1 cellular context compared by ENCODE assay signal in the genomic region with DNA sequence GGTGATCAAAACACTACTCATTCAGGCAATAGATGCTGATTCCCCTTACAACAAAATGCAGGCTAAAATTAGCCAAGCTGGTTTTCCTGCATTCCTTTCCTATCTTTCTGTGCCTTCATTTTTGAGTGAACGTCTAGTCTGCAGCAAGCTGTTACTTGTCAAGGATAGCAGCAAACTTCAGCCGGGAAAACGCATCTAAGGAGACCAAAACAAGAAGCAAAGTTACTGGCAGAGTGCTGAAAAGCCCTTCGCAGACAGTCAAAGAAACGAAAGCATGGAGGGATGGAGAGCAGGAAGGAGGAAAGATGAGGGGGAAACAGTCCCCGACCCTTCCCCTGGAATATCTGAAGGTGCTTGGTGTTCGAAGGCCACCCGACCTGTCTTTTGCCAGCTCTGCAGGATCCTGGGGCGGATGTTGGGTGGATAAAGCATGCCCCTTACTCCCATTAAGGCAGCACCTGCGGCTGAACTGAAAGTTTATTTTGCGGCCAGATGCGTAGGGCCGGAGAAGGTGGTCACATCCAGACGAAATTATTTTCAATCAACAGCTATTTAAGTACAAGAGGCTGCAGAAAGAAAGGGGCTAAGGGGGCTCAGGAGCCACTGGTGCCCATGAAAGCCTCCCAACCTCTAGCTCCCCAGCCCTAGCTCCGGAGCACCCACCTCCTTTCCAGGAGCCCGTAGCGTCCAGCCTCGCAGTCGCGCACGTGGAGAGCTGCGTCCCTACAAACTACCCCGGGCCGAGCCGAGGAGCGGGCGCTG.
TF ChIP-seq lines count a peak whose summit lies in the region.

No MANE protein-coding gene starts in this region.

TF ChIP-seq in HepG2, 621 proteins besides CTCF, POLR2A, EP300 and RAD21 (continued from another document and continues in another):
- TF ChIP-seq, protein P1, sequence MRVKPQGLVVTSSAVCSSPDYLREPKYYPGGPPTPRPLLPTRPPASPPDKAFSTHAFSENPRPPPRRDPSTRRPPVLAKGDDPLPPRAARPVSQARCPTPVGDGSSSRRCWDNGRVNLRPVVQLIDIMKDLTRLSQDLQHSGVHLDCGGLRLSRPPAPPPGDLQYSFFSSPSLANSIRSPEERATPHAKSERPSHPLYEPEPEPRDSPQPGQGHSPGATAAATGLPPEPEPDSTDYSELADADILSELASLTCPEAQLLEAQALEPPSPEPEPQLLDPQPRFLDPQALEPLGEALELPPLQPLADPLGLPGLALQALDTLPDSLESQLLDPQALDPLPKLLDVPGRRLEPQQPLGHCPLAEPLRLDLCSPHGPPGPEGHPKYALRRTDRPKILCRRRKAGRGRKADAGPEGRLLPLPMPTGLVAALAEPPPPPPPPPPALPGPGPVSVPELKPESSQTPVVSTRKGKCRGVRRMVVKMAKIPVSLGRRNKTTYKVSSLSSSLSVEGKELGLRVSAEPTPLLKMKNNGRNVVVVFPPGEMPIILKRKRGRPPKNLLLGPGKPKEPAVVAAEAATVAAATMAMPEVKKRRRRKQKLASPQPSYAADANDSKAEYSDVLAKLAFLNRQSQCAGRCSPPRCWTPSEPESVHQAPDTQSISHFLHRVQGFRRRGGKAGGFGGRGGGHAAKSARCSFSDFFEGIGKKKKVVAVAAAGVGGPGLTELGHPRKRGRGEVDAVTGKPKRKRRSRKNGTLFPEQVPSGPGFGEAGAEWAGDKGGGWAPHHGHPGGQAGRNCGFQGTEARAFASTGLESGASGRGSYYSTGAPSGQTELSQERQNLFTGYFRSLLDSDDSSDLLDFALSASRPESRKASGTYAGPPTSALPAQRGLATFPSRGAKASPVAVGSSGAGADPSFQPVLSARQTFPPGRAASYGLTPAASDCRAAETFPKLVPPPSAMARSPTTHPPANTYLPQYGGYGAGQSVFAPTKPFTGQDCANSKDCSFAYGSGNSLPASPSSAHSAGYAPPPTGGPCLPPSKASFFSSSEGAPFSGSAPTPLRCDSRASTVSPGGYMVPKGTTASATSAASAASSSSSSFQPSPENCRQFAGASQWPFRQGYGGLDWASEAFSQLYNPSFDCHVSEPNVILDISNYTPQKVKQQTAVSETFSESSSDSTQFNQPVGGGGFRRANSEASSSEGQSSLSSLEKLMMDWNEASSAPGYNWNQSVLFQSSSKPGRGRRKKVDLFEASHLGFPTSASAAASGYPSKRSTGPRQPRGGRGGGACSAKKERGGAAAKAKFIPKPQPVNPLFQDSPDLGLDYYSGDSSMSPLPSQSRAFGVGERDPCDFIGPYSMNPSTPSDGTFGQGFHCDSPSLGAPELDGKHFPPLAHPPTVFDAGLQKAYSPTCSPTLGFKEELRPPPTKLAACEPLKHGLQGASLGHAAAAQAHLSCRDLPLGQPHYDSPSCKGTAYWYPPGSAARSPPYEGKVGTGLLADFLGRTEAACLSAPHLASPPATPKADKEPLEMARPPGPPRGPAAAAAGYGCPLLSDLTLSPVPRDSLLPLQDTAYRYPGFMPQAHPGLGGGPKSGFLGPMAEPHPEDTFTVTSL (CRISPR knock-in tag; IDR thresholded peaks at IDR 0.05; ENCODE audit: borderline replicate concordance): no peak
- TF ChIP-seq ZHX1 (CRISPR knock-in tag; IDR thresholded peaks at IDR 0.05; ENCODE audit: low read depth) (no peak), ZNF33B (CRISPR knock-in tag; IDR thresholded peaks at IDR 0.05) (0 out of 2 replicates have a peak, but pooled peaks have one; percentile 91), KDM4B (CRISPR knock-in tag; IDR thresholded peaks at IDR 0.05) (no peak), ZNF557 (CRISPR knock-in tag; IDR thresholded peaks at IDR 0.05) (0 out of 2 replicates have a peak, but pooled peaks have one; percentile 68), DNMT1 (CRISPR knock-in tag; IDR thresholded peaks at IDR 0.05) (no peak), NR2F1 (CRISPR knock-in tag; IDR thresholded peaks at IDR 0.05) (no peak), TBP (CRISPR knock-in tag; IDR thresholded peaks at IDR 0.05) (no peak), CREB3 (CRISPR knock-in tag; IDR thresholded peaks at IDR 0.05) (no peak), HHEX (CRISPR knock-in tag; IDR thresholded peaks at IDR 0.05) (no peak), ZNF44 (CRISPR knock-in tag; IDR thresholded peaks at IDR 0.05) (no peak), NR3C1 (CRISPR knock-in tag; IDR thresholded peaks at IDR 0.05) (no peak), PHB2 (IDR thresholded peaks at IDR 0.05; ENCODE audit: partially characterized antibody) (no peak), ATF7 (IDR thresholded peaks at IDR 0.05) (no peak), ATF7 (CRISPR knock-in tag; IDR thresholded peaks at IDR 0.05) (no peak; the same call in 1 of the 2 replicates), ZFP90 (CRISPR knock-in tag; IDR thresholded peaks at IDR 0.05; ENCODE audit: borderline replicate concordance) (no peak), FOXA1 (IDR thresholded peaks at IDR 0.05) (no peak), FOXA1 (CRISPR knock-in tag; IDR thresholded peaks at IDR 0.05) (no peak), TP53 (CRISPR knock-in tag; conservative IDR thresholded peaks at IDR 0.05) (no peak), RAD51 (IDR thresholded peaks at IDR 0.05; ENCODE audit: borderline replicate concordance) (no peak), ZBTB8A (CRISPR knock-in tag; IDR thresholded peaks at IDR 0.05; ENCODE audit: borderline replicate concordance, low read depth) (no peak), ZNF772 (CRISPR knock-in tag; IDR thresholded peaks at IDR 0.05) (no peak), ZSCAN31 (CRISPR knock-in tag; IDR thresholded peaks at IDR 0.05; ENCODE audit: low read depth) (no peak), U2AF2 (IDR thresholded peaks at IDR 0.05; ENCODE audit: low read depth, low read length) (0 out of 2 replicates have a peak, but pooled peaks have one; percentile 13), SNRNP70 (IDR thresholded peaks at IDR 0.05; ENCODE audit: low read depth, low read length) (no peak), SMAD9 (CRISPR knock-in tag; IDR thresholded peaks at IDR 0.05) (no peak), SP1 (IDR thresholded peaks at IDR 0.05) (no peak), SP1 (CRISPR knock-in tag; IDR thresholded peaks at IDR 0.05) (no peak), ZNF713 (CRISPR knock-in tag; IDR thresholded peaks at IDR 0.05) (no peak), DMTF1 (CRISPR knock-in tag; IDR thresholded peaks at IDR 0.05) (no peak), ZFP36L1 (CRISPR knock-in tag; IDR thresholded peaks at IDR 0.05) (no peak), ZBTB43 (CRISPR knock-in tag; conservative IDR thresholded peaks at IDR 0.05) (no peak), ARID2 (CRISPR knock-in tag; IDR thresholded peaks at IDR 0.05; ENCODE audit: borderline replicate concordance) (no peak), NKX3-1 (CRISPR knock-in tag; IDR thresholded peaks at IDR 0.05) (0 out of 2 replicates have a peak, but pooled peaks have one; percentile 79), SCMH1 (CRISPR knock-in tag; IDR thresholded peaks at IDR 0.05; ENCODE audit: borderline replicate concordance) (no peak), ZNF138 (CRISPR knock-in tag; IDR thresholded peaks at IDR 0.05; ENCODE audit: low read depth) (no peak), RCOR2 (CRISPR knock-in tag; IDR thresholded peaks at IDR 0.05) (no peak), ZNF800 (CRISPR knock-in tag; IDR thresholded peaks at IDR 0.05) (peak; percentile 93), FOXO4 (CRISPR knock-in tag; conservative IDR thresholded peaks at IDR 0.05) (0 out of 2 replicates have a peak, but pooled peaks have one; percentile 99)
- TF ChIP-seq, protein P2, sequence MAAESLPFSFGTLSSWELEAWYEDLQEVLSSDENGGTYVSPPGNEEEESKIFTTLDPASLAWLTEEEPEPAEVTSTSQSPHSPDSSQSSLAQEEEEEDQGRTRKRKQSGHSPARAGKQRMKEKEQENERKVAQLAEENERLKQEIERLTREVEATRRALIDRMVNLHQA (CRISPR knock-in tag; IDR thresholded peaks at IDR 0.05): no peak
- TF ChIP-seq, protein P3, sequence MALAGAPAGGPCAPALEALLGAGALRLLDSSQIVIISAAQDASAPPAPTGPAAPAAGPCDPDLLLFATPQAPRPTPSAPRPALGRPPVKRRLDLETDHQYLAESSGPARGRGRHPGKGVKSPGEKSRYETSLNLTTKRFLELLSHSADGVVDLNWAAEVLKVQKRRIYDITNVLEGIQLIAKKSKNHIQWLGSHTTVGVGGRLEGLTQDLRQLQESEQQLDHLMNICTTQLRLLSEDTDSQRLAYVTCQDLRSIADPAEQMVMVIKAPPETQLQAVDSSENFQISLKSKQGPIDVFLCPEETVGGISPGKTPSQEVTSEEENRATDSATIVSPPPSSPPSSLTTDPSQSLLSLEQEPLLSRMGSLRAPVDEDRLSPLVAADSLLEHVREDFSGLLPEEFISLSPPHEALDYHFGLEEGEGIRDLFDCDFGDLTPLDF (CRISPR knock-in tag; IDR thresholded peaks at IDR 0.05): no peak
- TF ChIP-seq, protein P4, sequence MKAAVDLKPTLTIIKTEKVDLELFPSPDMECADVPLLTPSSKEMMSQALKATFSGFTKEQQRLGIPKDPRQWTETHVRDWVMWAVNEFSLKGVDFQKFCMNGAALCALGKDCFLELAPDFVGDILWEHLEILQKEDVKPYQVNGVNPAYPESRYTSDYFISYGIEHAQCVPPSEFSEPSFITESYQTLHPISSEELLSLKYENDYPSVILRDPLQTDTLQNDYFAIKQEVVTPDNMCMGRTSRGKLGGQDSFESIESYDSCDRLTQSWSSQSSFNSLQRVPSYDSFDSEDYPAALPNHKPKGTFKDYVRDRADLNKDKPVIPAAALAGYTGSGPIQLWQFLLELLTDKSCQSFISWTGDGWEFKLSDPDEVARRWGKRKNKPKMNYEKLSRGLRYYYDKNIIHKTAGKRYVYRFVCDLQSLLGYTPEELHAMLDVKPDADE (CRISPR knock-in tag; IDR thresholded peaks at IDR 0.05): no peak
